ENCODE assay signal across 10 cellular contexts in the genomic region with DNA sequence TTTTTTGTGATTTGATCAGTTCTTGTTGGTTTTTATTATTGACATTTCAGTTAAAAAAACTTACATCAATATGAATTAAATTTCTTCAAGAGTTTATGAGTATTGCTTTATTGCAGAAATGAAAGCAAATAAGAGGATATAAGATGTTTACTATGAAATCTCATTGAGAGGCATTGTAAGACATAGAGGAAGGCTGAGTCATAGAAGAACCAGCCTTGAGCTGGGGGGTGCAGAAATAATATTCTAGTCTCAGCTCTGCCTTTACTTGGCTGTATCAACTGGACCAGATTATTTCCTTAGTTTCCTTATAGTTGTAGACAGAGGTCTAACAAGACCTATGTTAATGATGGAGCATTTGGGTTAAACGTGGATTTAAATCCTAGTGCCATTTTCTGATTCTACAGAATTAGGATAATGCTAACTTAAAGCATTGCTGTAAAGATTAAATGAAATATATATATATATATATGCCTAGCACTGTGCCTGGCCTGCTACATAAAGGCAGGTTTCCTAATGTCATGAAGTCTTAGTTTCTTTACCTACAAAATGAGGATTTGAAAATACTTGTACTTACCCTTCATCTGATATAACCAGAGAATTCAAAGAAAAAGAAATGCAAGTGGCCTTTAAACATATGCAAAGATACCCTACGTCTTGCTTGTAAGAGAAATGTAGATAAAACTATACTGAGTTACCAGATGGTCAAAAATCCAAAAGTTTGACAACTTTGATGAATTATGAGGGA. TPM values are rescaled to one million over a fixed set of nuclear protein-coding genes. Genes with fewer than 3 reads are reported as not detected.
DNase-seq lines count a peak whose midpoint lies in the region; ATAC-seq, FAIRE-seq and TF ChIP-seq lines count a peak whose summit lies in the region.
"Had no signal": no experiment of that assay in that cellular context is flagged by ENCODE, and none has a peak within 500 bp of the region (broad histone marks: within the 10 kb centered on the region; RNA-seq: fewer than 3 reads in every experiment).

No MANE protein-coding gene starts in this region.

- TF ChIP-seq CTCF in mesothelial cell of epicardium (IDR thresholded peaks at IDR 0.05; ENCODE audit: unreplicated experiment): no peak

- peak; percentile 32 for DNase-seq in AG08396 (ENCODE audit: low spot score)
- peak; percentile 20 for DNase-seq in amniotic epithelial cell (ENCODE audit: low read depth)
- no peak for DNase-seq in NCI-H748 (lab: John Stamatoyannopoulos, UW; ENCODE audit: unreplicated experiment)
- DNase-seq in HTR-8/SVneo (ENCODE audit: insufficient read length, low spot score): no peak
- DNase-seq in left ventricle myocardium superior: no peak
- no peak for DNase-seq in mesothelial cell of epicardium (ENCODE audit: low spot score in 2 of 2, unreplicated experiment in 2 of 2)
- DNase-seq: BE2C, NCI-H1694 treated with DMSO at 0.1 percent for 48 hours had no signal

- H3K36me3 Mint-ChIP-seq in mesothelial cell of epicardium: peaks cover 3% of the 10 kb centered on the region

- H3K27ac Mint-ChIP-seq in mesothelial cell of epicardium: no peak overlapping the region

- H3K9me3 Mint-ChIP-seq in mesothelial cell of epicardium: no peaks in the 10 kb centered on the region

- ATAC-seq in GM19023 (IDR thresholded peaks at IDR 0.05; ENCODE audit: unreplicated experiment): peak; percentile 78
- peak; percentile 63 for ATAC-seq in HG03066 (IDR thresholded peaks at IDR 0.05; ENCODE audit: low read depth, unreplicated experiment)
- ATAC-seq in left ventricle myocardium superior: no peak

- no peaks in the 10 kb centered on the region for H3K27me3 Mint-ChIP-seq in mesothelial cell of epicardium (ENCODE audit: low read depth)

- FAIRE-seq in HTR-8/SVneo (lab: Jason Lieb, UNC): no peak

- no peaks in the 10 kb centered on the region for H3K4me1 Mint-ChIP-seq in mesothelial cell of epicardium

- H3K4me3 Mint-ChIP-seq in mesothelial cell of epicardium: no peak overlapping the region

- intact Hi-C loops in left ventricle myocardium superior (cut with micrococcal nuclease): no loop called here

RNA-seq across cellular contexts. Expression of gene FAM98B, which starts 7.3 kb away (rescaled TPM):
- total RNA-seq in left ventricle myocardium superior (15.2 TPM), mesothelial cell of epicardium (27.8 to 31.6 TPM (median 28.5 TPM) in 3 replicates)

Comparison
In these comparisons a context has a peak if more than half of its experiments do, and no peak if none do; other contexts are left out.
1. DNase-seq: peak in AG08396 (single experiment) and amniotic epithelial cell (single experiment); none in NCI-H748 (single experiment), HTR-8/SVneo (single experiment), left ventricle myocardium superior (single experiment) and mesothelial cell of epicardium (0 of 2).